ENCODE assay signal across 2 cellular contexts in genomic region chr6:24778878-24779277, GRCh38.
TF ChIP-seq lines count a peak whose summit lies in the region.

No MANE protein-coding gene starts in this region.

TF ChIP-seq in IMR-90, 13 proteins besides CTCF, POLR2A, EP300 and RAD21:
- no peak for TF ChIP-seq MXI1 (IDR thresholded peaks at IDR 0.05; ENCODE audit: borderline replicate concordance, low read depth, low read length)
- TF ChIP-seq CHD1 (IDR thresholded peaks at IDR 0.05; ENCODE audit: low read depth, low read length): no peak
- TF ChIP-seq FOS (IDR thresholded peaks at IDR 0.05; ENCODE audit: low read depth, low read length): no peak
- TF ChIP-seq USF2 (IDR thresholded peaks at IDR 0.05; ENCODE audit: low read depth, low read length): no peak
- no peak for TF ChIP-seq NFE2L2 (IDR thresholded peaks at IDR 0.05; ENCODE audit: low read depth, low read length)
- no peak for TF ChIP-seq MAFK (IDR thresholded peaks at IDR 0.05; ENCODE audit: low read depth, low read length)
- no peak for TF ChIP-seq BHLHE40 (IDR thresholded peaks at IDR 0.05; ENCODE audit: low read depth, low read length)
- TF ChIP-seq CEBPB (IDR thresholded peaks at IDR 0.05; ENCODE audit: low read depth, low read length): no peak
- TF ChIP-seq ELK1 (IDR thresholded peaks at IDR 0.05; ENCODE audit: borderline replicate concordance, low read depth, low read length): no peak
- TF ChIP-seq RCOR1 (IDR thresholded peaks at IDR 0.05; ENCODE audit: insufficient replicate concordance, low read length): no peak
- TF ChIP-seq MAZ (IDR thresholded peaks at IDR 0.05; ENCODE audit: borderline replicate concordance, low read depth, low read length): no peak
- TF ChIP-seq RFX5 (IDR thresholded peaks at IDR 0.05; ENCODE audit: low read depth, low read length): no peak
- TF ChIP-seq SMC3 (IDR thresholded peaks at IDR 0.05; ENCODE audit: low read depth, low read length): no peak
TF ChIP-seq in IMR-90: peak in this region for 0.

TF ChIP-seq in GM12891, 5 proteins besides CTCF, POLR2A, EP300 and RAD21:
- no peak for TF ChIP-seq SPI1 (IDR thresholded peaks at IDR 0.05; ENCODE audit: low read depth, low read length)
- no peak for TF ChIP-seq POU2F2 (IDR thresholded peaks at IDR 0.05; ENCODE audit: low read depth, low read length)
- no peak for TF ChIP-seq TAF1 (IDR thresholded peaks at IDR 0.05; ENCODE audit: low read depth, low read length)
- no peak for TF ChIP-seq POLR2AphosphoS5 (IDR thresholded peaks at IDR 0.05; ENCODE audit: low read depth, low read length)
- TF ChIP-seq PAX5 (IDR thresholded peaks at IDR 0.05; ENCODE audit: insufficient read depth, low read length, severe bottlenecking): no peak
